Comparison of ENCODE assay signal across 8 cellular contexts in the genomic region with DNA sequence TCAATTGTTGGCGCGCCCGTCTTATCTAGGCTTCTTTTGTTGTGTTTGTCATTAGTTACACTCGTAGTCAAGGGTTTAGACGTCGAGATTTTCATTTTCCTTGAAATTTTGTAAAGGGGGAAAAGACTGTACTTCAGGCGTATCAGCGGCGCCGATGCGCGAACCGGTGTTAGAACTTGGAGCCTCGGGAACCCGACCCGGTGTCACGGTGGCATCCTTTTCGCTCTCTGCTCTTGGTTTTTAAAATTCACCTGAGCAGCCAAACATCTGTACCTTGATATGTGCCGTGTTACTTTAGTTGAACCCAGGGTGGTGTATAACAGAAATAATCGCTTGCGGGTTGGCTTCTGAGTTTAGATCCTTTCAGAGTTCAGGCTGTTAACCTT. TPM values are rescaled to one million over a fixed set of nuclear protein-coding genes. Genes with fewer than 3 reads are reported as not detected.
DNase-seq lines count a peak whose midpoint lies in the region; ATAC-seq and TF ChIP-seq lines count a peak whose summit lies in the region.

No MANE protein-coding gene starts in this region.

- ATAC-seq in gastrocnemius medialis (no peak), GM18873 (IDR thresholded peaks at IDR 0.05; ENCODE audit: low FRiP score, unreplicated experiment) (no peak), GM18868 (IDR thresholded peaks at IDR 0.05; ENCODE audit: unreplicated experiment) (no peak), HG03354 (IDR thresholded peaks at IDR 0.05; ENCODE audit: poor library complexity, severe bottlenecking, unreplicated experiment) (no peak)

- H3K4me3 ChIP-seq in GM12875 (ENCODE audit: low read depth, low read length): peak overlapping the region; percentile 90
- peak overlapping the region; percentile 96 for H3K4me3 ChIP-seq in SK-N-MC
- H3K4me3 ChIP-seq in esophagus muscularis mucosa: peak overlapping the region; percentile 93 to 98 (median 96)
- peak overlapping the region; percentile 77 to 89 (median 82) for H3K4me3 ChIP-seq in gastrocnemius medialis

- WGBS in esophagus muscularis mucosa: 2% methylated on average over 19 of the region's 21 CpGs

- TF ChIP-seq EP300 in esophagus muscularis mucosa (IDR thresholded peaks at IDR 0.05): no peak

- H3K36me3 ChIP-seq in SK-N-MC (ENCODE audit: insufficient read depth, low read length) (0 out of 2 replicates have a peak, but pooled peaks cover 3% of the 10 kb centered on the region), esophagus muscularis mucosa (peaks cover 0 to 28% (median 11%) of the 10 kb centered on the region in 4 donors), gastrocnemius medialis (no peaks in the 10 kb centered on the region)

- peak overlapping the region; percentile 81 for H3K9ac ChIP-seq in SK-N-MC (ENCODE audit: insufficient read length)

- H3K4me1 ChIP-seq in esophagus muscularis mucosa (peaks cover 19 to 60% (median 59%) of the 10 kb centered on the region in 4 donors), gastrocnemius medialis (peaks cover 16 to 22% of the 10 kb centered on the region in 2 donors)

- no peak for TF ChIP-seq CTCF in GM12875 (IDR thresholded peaks at IDR 0.05; ENCODE audit: borderline replicate concordance, insufficient read depth, low read depth, low read length)
- no peak for TF ChIP-seq CTCF in esophagus muscularis mucosa (IDR thresholded peaks at IDR 0.05)
- TF ChIP-seq CTCF in gastrocnemius medialis (IDR thresholded peaks at IDR 0.05 in 4 of 5, conservative IDR thresholded peaks at IDR 0.05 in 1 of 5): no peak

- in situ Hi-C loops in gastrocnemius medialis (cut with MboI; ENCODE audit: low sequenced_read_pairs in 4 of 4): loop anchor here in 1 of 4 donors (25.0 kb wide), 1 partner anchor 308 kb away; no protein-coding TSS in a partner anchor

- no peaks in the 10 kb centered on the region for H3K9me3 ChIP-seq in SK-N-MC (ENCODE audit: low read depth, low read length)
- no peaks in the 10 kb centered on the region for H3K9me3 ChIP-seq in esophagus muscularis mucosa
- H3K9me3 ChIP-seq in gastrocnemius medialis: no peaks in the 10 kb centered on the region

- H3K27me3 ChIP-seq in esophagus muscularis mucosa: no peaks in the 10 kb centered on the region
- H3K27me3 ChIP-seq in gastrocnemius medialis: no peaks in the 10 kb centered on the region

- TF ChIP-seq POLR2A in esophagus muscularis mucosa (IDR thresholded peaks at IDR 0.05; ENCODE audit: low read depth): no peak
- TF ChIP-seq POLR2A in gastrocnemius medialis (IDR thresholded peaks at IDR 0.05): no peak

- DNase-seq in SK-N-MC (ENCODE audit: low read depth, low spot score) (no peak), esophagus muscularis mucosa (ENCODE audit: extremely low spot score) (no peak), gastrocnemius medialis (no peak), HK-2 (ENCODE audit: unreplicated experiment) (no peak)

- H3K27ac ChIP-seq in SK-N-MC: no peak overlapping the region
- H3K27ac ChIP-seq in esophagus muscularis mucosa (replicated peaks in 1 of 4): peak overlapping the region; percentile 88 to 97 (median 92)
- peak overlapping the region; percentile 80 to 92 (median 91) for H3K27ac ChIP-seq in gastrocnemius medialis

- intact Hi-C loops in esophagus muscularis mucosa (cut with DNase I): loop anchor here (5.0 to 10.0 kb wide), 2 partner anchors 49 to 83 kb away; partner anchors contain the start of genes NPC1 and RIOK3
- intact Hi-C loops in gastrocnemius medialis (cut with DNase I; ENCODE audit: low total_unique reads): loop anchor here (1.0 to 10.0 kb wide), 6 partner anchors 51 to 569 kb away; partner anchors contain the start of genes CABLES1, NPC1, RBBP8 and RIOK3

RNA-seq across cellular contexts. Expression of gene RMC1, which starts 0.6 kb away (rescaled TPM):
- total RNA-seq in esophagus muscularis mucosa (10 to 100 TPM; 24.9 to 41.0 (median 31.0) TPM), gastrocnemius medialis (10 to 100 TPM; 20.1 to 27.3 (median 25.2) TPM)

RNA-seq across cellular contexts. Expression of gene RIOK3, which starts 50.9 kb away (rescaled TPM):
- total RNA-seq in esophagus muscularis mucosa (10 to 100 TPM; 38.7 to 52.2 (median 46.3) TPM), gastrocnemius medialis (100 to 1,000 TPM in 3 of 4 donors, 10 to 100 TPM in 1; 77.3 to 220 (median 114) TPM)
